In the genomic region with DNA sequence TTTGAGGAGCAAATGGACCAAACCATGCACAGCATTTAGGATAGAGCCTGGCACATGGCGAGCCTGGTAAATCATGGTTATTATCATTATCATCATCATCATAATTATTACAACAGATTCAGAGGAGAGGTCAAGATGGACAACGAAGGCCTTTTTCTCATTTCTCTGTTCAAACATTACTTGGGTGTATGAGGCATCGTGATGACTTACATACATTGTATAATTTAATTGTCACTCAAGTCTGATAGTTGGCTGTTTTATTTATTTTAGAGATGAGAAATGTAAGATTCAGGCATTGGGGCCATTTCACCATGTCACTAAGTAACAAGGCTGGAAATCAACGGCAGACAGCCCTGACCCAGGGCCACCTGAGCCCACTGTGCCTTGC, we compare ENCODE assay signal across 28 cellular contexts.
"Had no signal": no experiment of that assay in that cellular context is flagged by ENCODE, and none has a peak within 500 bp of the region (broad histone marks: within the 10 kb centered on the region; RNA-seq: fewer than 3 reads in every experiment).

No MANE protein-coding gene starts in this region.

- FAIRE-seq: islet of Langerhans, kidney, pancreas had no signal

- H3K4me1 ChIP-seq: left lung, lower lobe of right lung, pancreas, prostate gland, stomach, testis, thyroid gland, transverse colon, upper lobe of left lung, vagina had no signal

- H3K9me3 ChIP-seq: left lung, lower lobe of right lung, pancreas, prostate gland, stomach, testis, thyroid gland, transverse colon, upper lobe of left lung, vagina had no signal

- H3K27ac ChIP-seq: left lung, lower lobe of right lung, pancreas, prostate gland, skin epidermis, stomach, testis, thyroid gland, transverse colon, upper lobe of left lung, vagina had no signal

- H3K4me3 ChIP-seq: left lung, lower lobe of right lung, pancreas, prostate gland, skin epidermis, stomach, testis, thyroid gland, transverse colon, upper lobe of left lung, vagina had no signal

- H3K36me3 ChIP-seq: left lung, lower lobe of right lung, pancreas, prostate gland, stomach, thyroid gland, transverse colon, upper lobe of left lung, vagina had no signal

- ATAC-seq: left colon; left lung; naive thymus-derived CD8-positive, alpha-beta T cell; pancreas; right cardiac atrium; sciatic nerve; stimulated activated naive B cell treated with anti-CD40 and anti-IgM and Interleukin-4, amounts not matched to agents 10 μg/mL and 1 μg/mL and 100 μg/mL, for 72 hours; stimulated activated naive CD8-positive, alpha-beta T cell treated with anti-CD3 and anti-CD28 coated beads, Interleukin-15, Interleukin-2, amounts not matched to agents 100 U/mL and 50 U/mL, for 24 hours had no signal

- DNase-seq: immature natural killer cell; kidney; left colon; left lung; lower lobe of right lung; mesenchymal stem cell; naive thymus-derived CD8-positive, alpha-beta T cell; nucleus accumbens; pancreas; posterior cingulate gyrus; retina; right cardiac atrium; stimulated activated CD4-positive, alpha-beta T cell treated with anti-CD3 and anti-CD28 coated beads, Interleukin-12 subunit alpha, Interleukin-12 subunit beta, amount 100 ng/mL, for 4 hours; stimulated activated CD4-positive, alpha-beta T cell treated with anti-CD3 and anti-CD28 coated beads, Interleukin-15, amount 100 ng/mL, for 24 hours; stimulated activated CD4-positive, alpha-beta T cell treated with anti-CD3 and anti-CD28 coated beads, Interleukin-2, amount 100 ng/mL, for 24 hours; stimulated activated CD4-positive, alpha-beta T cell treated with anti-CD3 and anti-CD28 coated beads, Interleukin-4, amount 100 ng/mL, for 1 hour; stimulated activated naive B cell treated with anti-CD40 and anti-IgM and Interleukin-4, amounts not matched to agents 10 μg/mL and 1 μg/mL and 100 μg/mL, for 72 hours; stimulated activated naive CD8-positive, alpha-beta T cell treated with anti-CD3 and anti-CD28 coated beads, Interleukin-15, Interleukin-2, amounts not matched to agents 100 U/mL and 50 U/mL, for 24 hours; stomach; thyroid gland; transverse colon; upper lobe of left lung had no signal

- H3K27me3 ChIP-seq: left lung, pancreas, stomach, testis, thyroid gland, transverse colon, upper lobe of left lung, vagina had no signal
